Comparison of ENCODE assay signal across 1 cellular context in the genomic region with DNA sequence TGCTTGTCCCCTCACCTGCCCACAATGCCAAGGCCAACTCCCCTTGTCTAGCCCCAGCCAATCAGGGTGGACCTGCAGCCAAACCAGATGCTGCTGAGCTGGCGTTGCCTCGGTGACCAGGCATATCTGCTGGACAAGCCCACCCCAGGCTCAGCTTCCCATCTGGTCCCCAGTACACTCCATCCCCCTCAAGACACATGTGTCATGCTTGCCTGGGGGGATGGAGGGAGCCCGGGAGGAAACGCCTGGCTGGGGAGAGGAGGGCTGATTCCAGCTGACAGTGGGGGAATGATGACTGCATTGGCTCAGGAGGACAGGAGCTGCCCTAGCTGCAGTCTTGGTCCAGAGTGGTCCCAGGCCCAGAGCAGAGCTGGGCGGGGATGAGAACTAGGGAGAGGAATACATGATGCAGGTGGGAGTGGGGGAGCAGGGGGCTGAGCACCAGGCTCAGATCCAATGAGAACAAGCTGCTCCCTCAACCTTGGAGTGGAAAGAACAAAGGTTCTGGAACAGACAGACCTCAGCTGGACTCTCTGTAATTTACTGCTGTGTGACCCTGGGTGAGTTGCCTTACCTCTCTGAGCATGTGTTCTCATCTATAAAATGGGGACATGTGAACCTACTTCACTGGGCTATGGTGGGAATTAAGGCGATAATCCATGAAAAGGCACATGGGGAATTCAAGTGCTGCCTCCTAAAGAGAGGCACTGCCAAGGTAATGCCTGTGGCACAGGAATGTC.
TF ChIP-seq lines count a peak whose summit lies in the region.

No MANE protein-coding gene starts in this region.

TF ChIP-seq in GM23338, 12 proteins besides CTCF, POLR2A, EP300 and RAD21 (continued from another document):
- TF ChIP-seq, protein P1, sequence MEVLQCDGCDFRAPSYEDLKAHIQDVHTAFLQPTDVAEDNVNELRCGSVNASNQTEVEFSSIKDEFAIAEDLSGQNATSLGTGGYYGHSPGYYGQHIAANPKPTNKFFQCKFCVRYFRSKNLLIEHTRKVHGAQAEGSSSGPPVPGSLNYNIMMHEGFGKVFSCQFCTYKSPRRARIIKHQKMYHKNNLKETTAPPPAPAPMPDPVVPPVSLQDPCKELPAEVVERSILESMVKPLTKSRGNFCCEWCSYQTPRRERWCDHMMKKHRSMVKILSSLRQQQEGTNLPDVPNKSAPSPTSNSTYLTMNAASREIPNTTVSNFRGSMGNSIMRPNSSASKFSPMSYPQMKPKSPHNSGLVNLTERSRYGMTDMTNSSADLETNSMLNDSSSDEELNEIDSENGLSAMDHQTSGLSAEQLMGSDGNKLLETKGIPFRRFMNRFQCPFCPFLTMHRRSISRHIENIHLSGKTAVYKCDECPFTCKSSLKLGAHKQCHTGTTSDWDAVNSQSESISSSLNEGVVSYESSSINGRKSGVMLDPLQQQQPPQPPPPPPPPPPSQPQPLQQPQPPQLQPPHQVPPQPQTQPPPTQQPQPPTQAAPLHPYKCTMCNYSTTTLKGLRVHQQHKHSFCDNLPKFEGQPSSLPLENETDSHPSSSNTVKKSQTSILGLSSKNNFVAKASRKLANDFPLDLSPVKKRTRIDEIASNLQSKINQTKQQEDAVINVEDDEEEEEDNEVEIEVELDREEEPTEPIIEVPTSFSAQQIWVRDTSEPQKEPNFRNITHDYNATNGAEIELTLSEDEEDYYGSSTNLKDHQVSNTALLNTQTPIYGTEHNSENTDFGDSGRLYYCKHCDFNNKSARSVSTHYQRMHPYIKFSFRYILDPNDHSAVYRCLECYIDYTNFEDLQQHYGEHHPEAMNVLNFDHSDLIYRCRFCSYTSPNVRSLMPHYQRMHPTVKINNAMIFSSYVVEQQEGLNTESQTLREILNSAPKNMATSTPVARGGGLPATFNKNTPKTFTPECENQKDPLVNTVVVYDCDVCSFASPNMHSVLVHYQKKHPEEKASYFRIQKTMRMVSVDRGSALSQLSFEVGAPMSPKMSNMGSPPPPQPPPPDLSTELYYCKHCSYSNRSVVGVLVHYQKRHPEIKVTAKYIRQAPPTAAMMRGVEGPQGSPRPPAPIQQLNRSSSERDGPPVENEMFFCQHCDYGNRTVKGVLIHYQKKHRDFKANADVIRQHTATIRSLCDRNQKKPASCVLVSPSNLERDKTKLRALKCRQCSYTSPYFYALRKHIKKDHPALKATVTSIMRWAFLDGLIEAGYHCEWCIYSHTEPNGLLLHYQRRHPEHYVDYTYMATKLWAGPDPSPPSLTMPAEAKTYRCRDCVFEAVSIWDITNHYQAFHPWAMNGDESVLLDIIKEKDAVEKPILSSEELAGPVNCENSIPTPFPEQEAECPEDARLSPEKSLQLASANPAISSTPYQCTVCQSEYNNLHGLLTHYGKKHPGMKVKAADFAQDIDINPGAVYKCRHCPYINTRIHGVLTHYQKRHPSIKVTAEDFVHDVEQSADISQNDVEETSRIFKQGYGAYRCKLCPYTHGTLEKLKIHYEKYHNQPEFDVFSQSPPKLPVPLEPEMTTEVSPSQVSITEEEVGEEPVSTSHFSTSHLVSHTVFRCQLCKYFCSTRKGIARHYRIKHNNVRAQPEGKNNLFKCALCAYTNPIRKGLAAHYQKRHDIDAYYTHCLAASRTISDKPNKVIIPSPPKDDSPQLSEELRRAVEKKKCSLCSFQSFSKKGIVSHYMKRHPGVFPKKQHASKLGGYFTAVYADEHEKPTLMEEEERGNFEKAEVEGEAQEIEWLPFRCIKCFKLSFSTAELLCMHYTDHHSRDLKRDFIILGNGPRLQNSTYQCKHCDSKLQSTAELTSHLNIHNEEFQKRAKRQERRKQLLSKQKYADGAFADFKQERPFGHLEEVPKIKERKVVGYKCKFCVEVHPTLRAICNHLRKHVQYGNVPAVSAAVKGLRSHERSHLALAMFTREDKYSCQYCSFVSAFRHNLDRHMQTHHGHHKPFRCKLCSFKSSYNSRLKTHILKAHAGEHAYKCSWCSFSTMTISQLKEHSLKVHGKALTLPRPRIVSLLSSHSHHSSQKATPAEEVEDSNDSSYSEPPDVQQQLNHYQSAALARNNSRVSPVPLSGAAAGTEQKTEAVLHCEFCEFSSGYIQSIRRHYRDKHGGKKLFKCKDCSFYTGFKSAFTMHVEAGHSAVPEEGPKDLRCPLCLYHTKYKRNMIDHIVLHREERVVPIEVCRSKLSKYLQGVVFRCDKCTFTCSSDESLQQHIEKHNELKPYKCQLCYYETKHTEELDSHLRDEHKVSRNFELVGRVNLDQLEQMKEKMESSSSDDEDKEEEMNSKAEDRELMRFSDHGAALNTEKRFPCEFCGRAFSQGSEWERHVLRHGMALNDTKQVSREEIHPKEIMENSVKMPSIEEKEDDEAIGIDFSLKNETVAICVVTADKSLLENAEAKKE (CRISPR knock-in tag; IDR thresholded peaks at IDR 0.05): no peak
- TF ChIP-seq, protein P2, sequence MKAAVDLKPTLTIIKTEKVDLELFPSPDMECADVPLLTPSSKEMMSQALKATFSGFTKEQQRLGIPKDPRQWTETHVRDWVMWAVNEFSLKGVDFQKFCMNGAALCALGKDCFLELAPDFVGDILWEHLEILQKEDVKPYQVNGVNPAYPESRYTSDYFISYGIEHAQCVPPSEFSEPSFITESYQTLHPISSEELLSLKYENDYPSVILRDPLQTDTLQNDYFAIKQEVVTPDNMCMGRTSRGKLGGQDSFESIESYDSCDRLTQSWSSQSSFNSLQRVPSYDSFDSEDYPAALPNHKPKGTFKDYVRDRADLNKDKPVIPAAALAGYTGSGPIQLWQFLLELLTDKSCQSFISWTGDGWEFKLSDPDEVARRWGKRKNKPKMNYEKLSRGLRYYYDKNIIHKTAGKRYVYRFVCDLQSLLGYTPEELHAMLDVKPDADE (IDR thresholded peaks at IDR 0.05): no peak
